In genomic region chr15:34616613-34617012, GRCh38 we compare ENCODE assay signal across 8 cellular contexts. TPM values are rescaled to one million over a fixed set of nuclear protein-coding genes. Genes with fewer than 3 reads are reported as not detected.
DNase-seq lines count a peak whose midpoint lies in the region; ATAC-seq and TF ChIP-seq lines count a peak whose summit lies in the region.

No MANE protein-coding gene starts in this region.

- H3K27me3 Mint-ChIP-seq in activated T-helper 1 cell treated with anti-CD3 and anti-CD28 coated beads, Interleukin-12 subunit alpha, Interleukin-12 subunit beta, Interleukin-2, Interleukin-4 antibody, amounts not matched to agents 30 ng/mL and 10 ng/mL and 1 ng/mL, durations not matched to agents 14 hours and 24 hours and 36 hours (ENCODE audit: insufficient read depth): peaks cover 52% of the 10 kb centered on the region

- no peaks in the 10 kb centered on the region for H3K4me1 ChIP-seq in adrenal gland (replicated peaks in 1 of 2)

- H3K27ac ChIP-seq in brain microvascular endothelial cell (no peak overlapping the region), adrenal gland (no peak overlapping the region)

- ATAC-seq in GM21528 (IDR thresholded peaks at IDR 0.05; ENCODE audit: low FRiP score, unreplicated experiment): no peak

- TF ChIP-seq POLR2A in adrenal gland (IDR thresholded peaks at IDR 0.05): no peak

- no peaks in the 10 kb centered on the region for H3K36me3 ChIP-seq in brain microvascular endothelial cell (replicated peaks)
- H3K36me3 ChIP-seq in adrenal gland (replicated peaks in 1 of 2): no peaks in the 10 kb centered on the region

- TF ChIP-seq RAD21 in Ishikawa (IDR thresholded peaks at IDR 0.05; ENCODE audit: low read depth): peak; percentile 33; the same call in 1 of the 2 replicates

- no peaks in the 10 kb centered on the region for H3K9me3 ChIP-seq in adrenal gland (replicated peaks in 1 of 3)

- peak; percentile 30 for DNase-seq in D341Med (ENCODE audit: low spot score)
- peak; percentile 62 for DNase-seq in brain microvascular endothelial cell
- peak; percentile 5 for DNase-seq in medulla oblongata (ENCODE audit: extremely low spot score)
- DNase-seq in activated T-helper 1 cell treated with anti-CD3 and anti-CD28 coated beads, Interleukin-12 subunit alpha, Interleukin-12 subunit beta, Interleukin-2, Interleukin-4 antibody, amounts not matched to agents 30 ng/mL and 10 ng/mL and 1 ng/mL, durations not matched to agents 14 hours and 24 hours and 36 hours (ENCODE audit: low spot score): no peak
- no peak for DNase-seq in activated naive CD4-positive, alpha-beta T cell treated with Interleukin-2 at 50 U/mL for 16 hours
- DNase-seq in adrenal gland: no peak

- TF ChIP-seq CTCF in brain microvascular endothelial cell (IDR thresholded peaks at IDR 0.05; ENCODE audit: low read depth, low read length, missing control alignments) (peak; percentile 57), adrenal gland (IDR thresholded peaks at IDR 0.05) (no peak)

- H3K27me3 ChIP-seq in brain microvascular endothelial cell (replicated peaks) (no peaks in the 10 kb centered on the region), adrenal gland (peaks cover 12% of the 10 kb centered on the region)

- no peaks in the 10 kb centered on the region for H3K36me3 Mint-ChIP-seq in activated T-helper 1 cell treated with anti-CD3 and anti-CD28 coated beads, Interleukin-12 subunit alpha, Interleukin-12 subunit beta, Interleukin-2, Interleukin-4 antibody, amounts not matched to agents 30 ng/mL and 10 ng/mL and 1 ng/mL, durations not matched to agents 14 hours and 24 hours and 36 hours (ENCODE audit: low read depth)

- TF ChIP-seq EP300 in Ishikawa (IDR thresholded peaks at IDR 0.05; ENCODE audit: borderline replicate concordance): no peak

- intact Hi-C loops in activated T-helper 1 cell treated with anti-CD3 and anti-CD28 coated beads, Interleukin-12 subunit alpha, Interleukin-12 subunit beta, Interleukin-2, Interleukin-4 antibody, amounts not matched to agents 30 ng/mL and 10 ng/mL and 1 ng/mL, durations not matched to agents 14 hours and 24 hours and 36 hours (cut with micrococcal nuclease): no loop called here
- intact Hi-C loops in adrenal gland (cut with DNase I): no loop called here

- in situ Hi-C loops in brain microvascular endothelial cell (cut with HindIII; ENCODE audit: low pct_ligation_motif_present, low sequenced_read_pairs): no loop called here

- H3K9me3 Mint-ChIP-seq in activated T-helper 1 cell treated with anti-CD3 and anti-CD28 coated beads, Interleukin-12 subunit alpha, Interleukin-12 subunit beta, Interleukin-2, Interleukin-4 antibody, amounts not matched to agents 30 ng/mL and 10 ng/mL and 1 ng/mL, durations not matched to agents 14 hours and 24 hours and 36 hours: no peaks in the 10 kb centered on the region

- no peaks in the 10 kb centered on the region for H3K4me1 Mint-ChIP-seq in activated T-helper 1 cell treated with anti-CD3 and anti-CD28 coated beads, Interleukin-12 subunit alpha, Interleukin-12 subunit beta, Interleukin-2, Interleukin-4 antibody, amounts not matched to agents 30 ng/mL and 10 ng/mL and 1 ng/mL, durations not matched to agents 14 hours and 24 hours and 36 hours (ENCODE audit: low read depth)

- no peak overlapping the region for H3K4me3 ChIP-seq in brain microvascular endothelial cell (ENCODE audit: low read depth, low read length)
- H3K4me3 ChIP-seq in adrenal gland: no peak overlapping the region

- no peak overlapping the region for H3K27ac Mint-ChIP-seq in activated T-helper 1 cell treated with anti-CD3 and anti-CD28 coated beads, Interleukin-12 subunit alpha, Interleukin-12 subunit beta, Interleukin-2, Interleukin-4 antibody, amounts not matched to agents 30 ng/mL and 10 ng/mL and 1 ng/mL, durations not matched to agents 14 hours and 24 hours and 36 hours

- no peak overlapping the region for H3K4me3 Mint-ChIP-seq in activated T-helper 1 cell treated with anti-CD3 and anti-CD28 coated beads, Interleukin-12 subunit alpha, Interleukin-12 subunit beta, Interleukin-2, Interleukin-4 antibody, amounts not matched to agents 30 ng/mL and 10 ng/mL and 1 ng/mL, durations not matched to agents 14 hours and 24 hours and 36 hours

- WGBS in adrenal gland, 4 donors: 33 to 46% (median 41%) methylated on average over 5 of the region's 5 CpGs

TF ChIP-seq in Ishikawa, 13 proteins besides CTCF, POLR2A, EP300 and RAD21:
- TF ChIP-seq EGR1 (IDR thresholded peaks at IDR 0.05) (no peak), YY1 (IDR thresholded peaks at IDR 0.05; ENCODE audit: low read depth) (no peak), REST (IDR thresholded peaks at IDR 0.05; ENCODE audit: low read depth) (no peak), ZBTB7A (IDR thresholded peaks at IDR 0.05; ENCODE audit: low read depth) (no peak), TEAD4 (IDR thresholded peaks at IDR 0.05) (no peak), FOXM1 (IDR thresholded peaks at IDR 0.05; ENCODE audit: borderline replicate concordance, low read depth) (no peak), TAF1 (IDR thresholded peaks at IDR 0.05; ENCODE audit: low read depth) (no peak), CEBPB (IDR thresholded peaks at IDR 0.05) (no peak), CREB1 (IDR thresholded peaks at IDR 0.05; ENCODE audit: low read depth) (no peak), NFIC (IDR thresholded peaks at IDR 0.05) (no peak), TCF12 (IDR thresholded peaks at IDR 0.05; ENCODE audit: low read depth) (no peak)
- TF ChIP-seq, protein P1, sequence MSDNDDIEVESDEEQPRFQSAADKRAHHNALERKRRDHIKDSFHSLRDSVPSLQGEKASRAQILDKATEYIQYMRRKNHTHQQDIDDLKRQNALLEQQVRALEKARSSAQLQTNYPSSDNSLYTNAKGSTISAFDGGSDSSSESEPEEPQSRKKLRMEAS (IDR thresholded peaks at IDR 0.05): no peak
- TF ChIP-seq, protein P2, sequence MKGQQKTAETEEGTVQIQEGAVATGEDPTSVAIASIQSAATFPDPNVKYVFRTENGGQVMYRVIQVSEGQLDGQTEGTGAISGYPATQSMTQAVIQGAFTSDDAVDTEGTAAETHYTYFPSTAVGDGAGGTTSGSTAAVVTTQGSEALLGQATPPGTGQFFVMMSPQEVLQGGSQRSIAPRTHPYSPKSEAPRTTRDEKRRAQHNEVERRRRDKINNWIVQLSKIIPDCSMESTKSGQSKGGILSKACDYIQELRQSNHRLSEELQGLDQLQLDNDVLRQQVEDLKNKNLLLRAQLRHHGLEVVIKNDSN (IDR thresholded peaks at IDR 0.05): no peak
TF ChIP-seq in Ishikawa: peak in this region for 0.

RNA-seq across cellular contexts. Expression of gene GOLGA8B, which starts 33.2 kb away (rescaled TPM):
- 228 and 239 TPM in 2 replicates for total RNA-seq in activated T-helper 1 cell treated with anti-CD3 and anti-CD28 coated beads, Interleukin-12 subunit alpha, Interleukin-12 subunit beta, Interleukin-2, Interleukin-4 antibody, amounts not matched to agents 30 ng/mL and 10 ng/mL and 1 ng/mL, durations not matched to agents 14 hours and 24 hours and 36 hours
- 100 to 1,000 TPM in 1 of 8 donors, 10 to 100 TPM in 7; 11.4 to 133 (median 61.1) TPM for total RNA-seq in adrenal gland
- 100 to 1,000 TPM in 2 of 3 donors, 10 to 100 TPM in 1; 22.8 to 250 (median 183) TPM for polyA plus RNA-seq in adrenal gland

Comparison
In these comparisons a context has a peak if more than half of its experiments do, and no peak if none do; other contexts are left out.
1. DNase-seq: peak in D341Med (single experiment), brain microvascular endothelial cell (single experiment) and medulla oblongata (single experiment); none in activated T-helper 1 cell treated with anti-CD3 and anti-CD28 coated beads, Interleukin-12 subunit alpha, Interleukin-12 subunit beta, Interleukin-2, Interleukin-4 antibody, amounts not matched to agents 30 ng/mL and 10 ng/mL and 1 ng/mL, durations not matched to agents 14 hours and 24 hours and 36 hours (single experiment), activated naive CD4-positive, alpha-beta T cell treated with Interleukin-2 at 50 U/mL for 16 hours (single experiment) and adrenal gland (0 of 7).